In the genomic region with DNA sequence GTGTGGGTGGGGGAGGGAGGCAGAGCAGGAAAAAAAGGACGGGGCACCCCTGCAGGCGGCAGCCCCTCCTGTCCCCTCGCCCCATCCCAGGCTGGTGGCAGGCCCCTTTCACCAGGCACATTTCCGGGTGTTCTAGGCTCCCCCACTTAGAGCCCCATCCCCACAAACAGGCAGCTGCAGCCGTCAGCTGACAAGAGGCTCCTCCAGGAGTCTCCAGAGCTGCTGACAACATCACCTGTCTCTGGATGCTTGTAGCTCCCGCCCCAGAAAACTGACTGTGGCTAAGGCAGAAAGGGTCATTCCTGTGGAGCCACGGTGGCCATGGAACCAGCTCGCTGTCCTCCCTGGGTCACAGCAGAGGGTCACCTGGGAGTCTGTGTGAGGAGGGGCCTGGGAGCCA, we compare ENCODE assay signal across 28 cellular contexts. TPM values are rescaled to one million over a fixed set of nuclear protein-coding genes. Genes with fewer than 3 reads are reported as not detected.
"Had no signal": no experiment of that assay in that cellular context is flagged by ENCODE, and none has a peak within 500 bp of the region (broad histone marks: within the 10 kb centered on the region; RNA-seq: fewer than 3 reads in every experiment).

No MANE protein-coding gene starts in this region.

- H3K4me1 Mint-ChIP-seq: activated CD4-positive, alpha-beta memory T cell treated with anti-CD3 and anti-CD28 coated beads, Interleukin-2, amount 10 ng/mL, durations not matched to agents 7 days and 5 days; activated CD4-positive, alpha-beta T cell treated with anti-CD3 and anti-CD28 coated beads, Interleukin-2, amount 10 ng/mL, durations not matched to agents 7 days and 5 days; activated naive CD4-positive, alpha-beta T cell treated with anti-CD3 and anti-CD28 coated beads, Interleukin-2, amount 10 ng/mL, durations not matched to agents 7 days and 5 days; activated naive CD8-positive, alpha-beta T cell treated with anti-CD3 and anti-CD28 coated beads, Interleukin-2, amount 10 ng/mL, durations not matched to agents 7 days and 5 days had no signal

- H3K36me3 ChIP-seq: adrenal gland, Peyer's patch had no signal

- H3K36me3 Mint-ChIP-seq: activated naive CD4-positive, alpha-beta T cell treated with anti-CD3 and anti-CD28 coated beads, Interleukin-2, amount 10 ng/mL, durations not matched to agents 7 days and 5 days; activated naive CD8-positive, alpha-beta T cell treated with anti-CD3 and anti-CD28 coated beads, Interleukin-2, amount 10 ng/mL, durations not matched to agents 7 days and 5 days had no signal

- H3K27ac ChIP-seq: adrenal gland, RWPE1 had no signal

- H3K4me1 ChIP-seq: adrenal gland, Peyer's patch had no signal

- H3K9me3 ChIP-seq: adrenal gland, Peyer's patch had no signal

- FAIRE-seq: K562, TTC549 had no signal

- H3K9me3 Mint-ChIP-seq: activated CD4-positive, alpha-beta memory T cell treated with anti-CD3 and anti-CD28 coated beads, Interleukin-2, amount 10 ng/mL, durations not matched to agents 7 days and 5 days; activated CD4-positive, alpha-beta T cell treated with anti-CD3 and anti-CD28 coated beads, Interleukin-2, amount 10 ng/mL, durations not matched to agents 7 days and 5 days; activated naive CD4-positive, alpha-beta T cell treated with anti-CD3 and anti-CD28 coated beads, Interleukin-2, amount 10 ng/mL, durations not matched to agents 7 days and 5 days; activated naive CD8-positive, alpha-beta T cell treated with anti-CD3 and anti-CD28 coated beads, Interleukin-2, amount 10 ng/mL, durations not matched to agents 7 days and 5 days; activated T-cell treated with anti-CD3 and anti-CD28 coated beads, Interleukin-2, amount 50 U/mL, for 72 hours; activated T-helper 2 cell treated with anti-CD3 and anti-CD28 coated beads, Interferon-gamma antibody, Interleukin-2, Interleukin-4, amounts not matched to agents 10 μg/mL and 5 μg/mL and 100 μg/mL, durations not matched to agents 14 hours and 24 hours and 36 hours had no signal

- DNase-seq: activated CD4-positive, alpha-beta memory T cell treated with anti-CD3 and anti-CD28 coated beads, Interleukin-2, amount 10 ng/mL, durations not matched to agents 7 days and 5 days; activated CD4-positive, alpha-beta T cell treated with anti-CD3 and anti-CD28 coated beads, Interleukin-2, amount 10 ng/mL, durations not matched to agents 7 days and 5 days; activated CD4-positive, CD25-positive, alpha-beta regulatory T cell; activated gamma-delta T cell treated with Interleukin-2 at 50 U/mL for 16 hours; activated naive CD4-positive, alpha-beta T cell treated with anti-CD3 and anti-CD28 coated beads, Interleukin-2, amount 10 ng/mL, durations not matched to agents 7 days and 5 days; activated naive CD8-positive, alpha-beta T cell treated with anti-CD3 and anti-CD28 coated beads, Interleukin-2, amount 10 ng/mL, durations not matched to agents 7 days and 5 days; activated T-cell treated with anti-CD3 and anti-CD28 coated beads for 4 hours; activated T-cell treated with anti-CD3 and anti-CD28 coated beads, Interleukin-2, amount 50 U/mL, for 72 hours; adrenal gland; caudate nucleus; Karpas-422; MM.1S; NCI-H1105; NCI-H1436; NCI-H1694 treated with DMSO at 0.1 percent for 48 hours; NCI-H2029 treated with DMSO at 0.1 percent for 48 hours; NCI-H446; NCI-H524; Peyer's patch; SHP77; T-helper 17 cell; T1000 had no signal

- H3K4me3 ChIP-seq: adrenal gland, K562, Peyer's patch had no signal

- H3K27me3 ChIP-seq: adrenal gland, Peyer's patch had no signal

- H3K27ac Mint-ChIP-seq: activated CD4-positive, alpha-beta memory T cell treated with anti-CD3 and anti-CD28 coated beads, Interleukin-2, amount 10 ng/mL, durations not matched to agents 7 days and 5 days; activated CD4-positive, alpha-beta T cell treated with anti-CD3 and anti-CD28 coated beads, Interleukin-2, amount 10 ng/mL, durations not matched to agents 7 days and 5 days; activated naive CD4-positive, alpha-beta T cell treated with anti-CD3 and anti-CD28 coated beads, Interleukin-2, amount 10 ng/mL, durations not matched to agents 7 days and 5 days; activated T-cell treated with anti-CD3 and anti-CD28 coated beads, Interleukin-2, amount 50 U/mL, for 72 hours; activated T-helper 2 cell treated with anti-CD3 and anti-CD28 coated beads, Interferon-gamma antibody, Interleukin-2, Interleukin-4, amounts not matched to agents 10 μg/mL and 5 μg/mL and 100 μg/mL, durations not matched to agents 14 hours and 24 hours and 36 hours; T-helper 17 cell had no signal

- H3K27me3 Mint-ChIP-seq: activated naive CD8-positive, alpha-beta T cell treated with anti-CD3 and anti-CD28 coated beads, Interleukin-2, amount 10 ng/mL, durations not matched to agents 7 days and 5 days had no signal

- H3K4me3 Mint-ChIP-seq: activated CD4-positive, alpha-beta memory T cell treated with anti-CD3 and anti-CD28 coated beads, Interleukin-2, amount 10 ng/mL, durations not matched to agents 7 days and 5 days; activated CD4-positive, alpha-beta T cell treated with anti-CD3 and anti-CD28 coated beads, Interleukin-2, amount 10 ng/mL, durations not matched to agents 7 days and 5 days; activated naive CD4-positive, alpha-beta T cell treated with anti-CD3 and anti-CD28 coated beads, Interleukin-2, amount 10 ng/mL, durations not matched to agents 7 days and 5 days; activated naive CD8-positive, alpha-beta T cell treated with anti-CD3 and anti-CD28 coated beads, Interleukin-2, amount 10 ng/mL, durations not matched to agents 7 days and 5 days; activated T-cell treated with anti-CD3 and anti-CD28 coated beads, Interleukin-2, amount 50 U/mL, for 72 hours; T-helper 17 cell had no signal

RNA-seq across cellular contexts. Expression of gene HMCN2, which starts 50.8 kb away (rescaled TPM):
- total RNA-seq: activated CD4-positive, alpha-beta memory T cell treated with anti-CD3 and anti-CD28 coated beads, Interleukin-2, amount 10 ng/mL, durations not matched to agents 7 days and 5 days; activated CD4-positive, alpha-beta T cell treated with anti-CD3 and anti-CD28 coated beads, Interleukin-2, amount 10 ng/mL, durations not matched to agents 7 days and 5 days; activated CD8-positive, alpha-beta memory T cell treated with anti-CD3 and anti-CD28 coated beads for 36 hours; activated naive CD8-positive, alpha-beta T cell treated with anti-CD3 and anti-CD28 coated beads, Interleukin-2, amount 10 ng/mL, durations not matched to agents 7 days and 5 days; activated T-helper 2 cell treated with anti-CD3 and anti-CD28 coated beads, Interferon-gamma antibody, Interleukin-2, Interleukin-4, amounts not matched to agents 10 μg/mL and 5 μg/mL and 100 μg/mL, durations not matched to agents 14 hours and 24 hours and 36 hours; K562; SK-MEL-5 had no signal
